9 cellular contexts compared by ENCODE assay signal in genomic region chr14:103541944-103542544, GRCh38. TPM values are rescaled to one million over a fixed set of nuclear protein-coding genes. Genes with fewer than 3 reads are reported as not detected.
DNase-seq lines count a peak whose midpoint lies in the region; ATAC-seq and TF ChIP-seq lines count a peak whose summit lies in the region.
"Had no signal": no experiment of that assay in that cellular context is flagged by ENCODE, and none has a peak within 500 bp of the region (broad histone marks: within the 10 kb centered on the region; RNA-seq: fewer than 3 reads in every experiment).

No MANE protein-coding gene starts in this region.

- no peaks in the 10 kb centered on the region for H3K9me3 ChIP-seq in stomach

- H3K4me3 ChIP-seq in stomach (no peak overlapping the region), brain microvascular endothelial cell (ENCODE audit: low read depth, low read length) (no peak overlapping the region)

- no peaks in the 10 kb centered on the region for H3K36me3 Mint-ChIP-seq in HFFc6 (ENCODE audit: low read depth)
- peaks cover 25% of the 10 kb centered on the region for H3K36me3 Mint-ChIP-seq in MCF 10A (ENCODE audit: insufficient read depth, unreplicated experiment)
- peaks cover 7% of the 10 kb centered on the region for H3K36me3 Mint-ChIP-seq in effector memory CD8-positive, alpha-beta T cell (ENCODE audit: insufficient read depth)

- no peak for TF ChIP-seq EP300 in stomach (IDR thresholded peaks at IDR 0.05)

- no peak for DNase-seq in HFFc6
- no peak for DNase-seq in MCF 10A (ENCODE audit: unreplicated experiment)
- DNase-seq in left colon, result peak; percentile 41 to 63
- DNase-seq in stomach, result no peak
- no peak for DNase-seq in HK-2 (ENCODE audit: unreplicated experiment)
- DNase-seq in NCI-H748 (lab: John Stamatoyannopoulos, UW; ENCODE audit: unreplicated experiment), result no peak
- DNase-seq in effector memory CD8-positive, alpha-beta T cell, result no peak
- DNase-seq in brain microvascular endothelial cell, result no peak
- DNase-seq: MM.1S had no signal

- H3K27me3 Mint-ChIP-seq in HFFc6 (ENCODE audit: insufficient read depth), result peaks cover 5% of the 10 kb centered on the region
- H3K27me3 Mint-ChIP-seq in MCF 10A (ENCODE audit: insufficient read depth, unreplicated experiment), result no peaks in the 10 kb centered on the region
- no peaks in the 10 kb centered on the region for H3K27me3 Mint-ChIP-seq in effector memory CD8-positive, alpha-beta T cell

- TF ChIP-seq POLR2A in stomach (IDR thresholded peaks at IDR 0.05), result no peak

- POLR2A ChIA-PET in MCF 10A (lab: Yijun Ruan, JAX), result interaction anchor here (2.0 to 4.1 kb wide), 5 partner anchors 11 to 30 kb away, joined by 27 to 61 read pairs (median 30); partner anchors contain the start of genes BAG5 and TRMT61A

- H3K27ac ChIP-seq in stomach (peak overlapping the region; percentile 16 to 83 (median 61)), brain microvascular endothelial cell (no peak overlapping the region)

- intact Hi-C loops in MCF 10A (cut with micrococcal nuclease), result loop anchor here (2.0 kb wide), 1 partner anchor 21 kb away; no protein-coding TSS in a partner anchor
- intact Hi-C loops in left colon (cut with DNase I, micrococcal nuclease), result no loop called here
- intact Hi-C loops in stomach (cut with DNase I; ENCODE audit: low total_unique reads), result loop anchor here (10.0 kb wide), 1 partner anchor 47 kb away; no protein-coding TSS in a partner anchor

- H3K4me3 Mint-ChIP-seq in HFFc6 (no peak overlapping the region), MCF 10A (ENCODE audit: unreplicated experiment) (no peak overlapping the region)
- H3K4me3 Mint-ChIP-seq in effector memory CD8-positive, alpha-beta T cell, result no peak overlapping the region

- BruUV-seq in MCF 10A (replicated peaks; lab: Mats Ljungman, UMichigan), result no TSS peak

- H3K36me3 ChIP-seq in stomach (no peaks in the 10 kb centered on the region), brain microvascular endothelial cell (replicated peaks) (no peaks in the 10 kb centered on the region)

- TF ChIP-seq CTCF in HFFc6 (IDR thresholded peaks at IDR 0.05) (peak; percentile 18; the same call in 1 of the 2 replicates), MCF 10A (IDR thresholded peaks at IDR 0.05; ENCODE audit: unreplicated experiment) (no peak), stomach (IDR thresholded peaks at IDR 0.05) (peak in 1 of 7 experiments; percentile 10), brain microvascular endothelial cell (IDR thresholded peaks at IDR 0.05; ENCODE audit: low read depth, low read length, missing control alignments) (no peak)

- H3K4me1 Mint-ChIP-seq in HFFc6 (ENCODE audit: low read depth) (peaks cover 17% of the 10 kb centered on the region), MCF 10A (ENCODE audit: insufficient read depth, unreplicated experiment) (peaks cover 9% of the 10 kb centered on the region)
- H3K4me1 Mint-ChIP-seq in effector memory CD8-positive, alpha-beta T cell (ENCODE audit: low read depth in 2 of 2), result peaks cover 0 to 5% of the 10 kb centered on the region in 2 donors

- H3K27ac Mint-ChIP-seq in HFFc6 (peak overlapping the region; percentile 98), MCF 10A (ENCODE audit: low read depth, unreplicated experiment) (peak overlapping the region; percentile 90)
- H3K27ac Mint-ChIP-seq in effector memory CD8-positive, alpha-beta T cell, result no peak overlapping the region

- in situ Hi-C loops in brain microvascular endothelial cell (cut with HindIII; ENCODE audit: low pct_ligation_motif_present, low sequenced_read_pairs), result no loop called here

- 48 to 59% (median 53%) methylated on average over 18 to 24 of the region's 24 CpGs for WGBS in stomach, 5 donors

- H3K4me1 ChIP-seq in stomach, result peaks cover 74 to 88% (median 78%) of the 10 kb centered on the region in 4 donors

- CTCF ChIA-PET in MCF 10A (lab: Yijun Ruan, JAX), result interaction anchor here (0.5 to 6.8 kb wide), 8 partner anchors 10 to 206 kb away, joined by 3 to 44 read pairs (median 4); partner anchors contain the start of gene TRMT61A

- H3K9me3 Mint-ChIP-seq in HFFc6, result no peaks in the 10 kb centered on the region
- H3K9me3 Mint-ChIP-seq in MCF 10A (ENCODE audit: unreplicated experiment), result no peaks in the 10 kb centered on the region
- H3K9me3 Mint-ChIP-seq in effector memory CD8-positive, alpha-beta T cell, result no peaks in the 10 kb centered on the region

- peak; percentile 26 for ATAC-seq in left colon
- ATAC-seq in effector memory CD8-positive, alpha-beta T cell (replicated peaks), result no peak

- H3K27me3 ChIP-seq in stomach (peaks cover 0 to 7% (median 0%) of the 10 kb centered on the region in 3 donors), brain microvascular endothelial cell (replicated peaks) (no peaks in the 10 kb centered on the region)

RNA-seq across cellular contexts. Expression of gene TRMT61A, which starts 13.0 kb away (rescaled TPM):
- 10 to 100 TPM; 12.0 to 14.9 (median 13.4) TPM for total RNA-seq in HFFc6 (2021; fragmentation: NEBNext Ultra II Directional; extraction: Animal tissue kit (Norgen Biotek cat#: 25700))
- total RNA-seq in MCF 10A (2022) (10.2 and 15.8 TPM in 2 replicates), left colon (10 to 100 TPM; 10.1 to 10.6 TPM), stomach (10 to 100 TPM in 4 of 5 donors, 1 to 10 TPM in 1; 5.5 to 39.7 (median 18.5) TPM)
- polyA plus RNA-seq in stomach, result 10 to 100 TPM in 2 of 3 donors, 1 to 10 TPM in 1; 9.0 to 16.9 (median 14.8) TPM

RNA-seq across cellular contexts. Expression of gene CKB, which starts 19.4 kb away (rescaled TPM):
- 10 to 100 TPM; 16.6 to 31.3 (median 19.4) TPM for total RNA-seq in HFFc6 (2021; fragmentation: NEBNext Ultra II Directional; extraction: Animal tissue kit (Norgen Biotek cat#: 25700))
- total RNA-seq in MCF 10A (2022) (5.7 and 8.5 TPM in 2 replicates), left colon (1,000 to 10,000 TPM; 1,945 to 3,680 TPM), stomach (1,000 to 10,000 TPM in 1 of 5 donors, 100 to 1,000 TPM in 4; 216 to 1,146 (median 643) TPM)
- polyA plus RNA-seq in stomach, result 1,000 to 10,000 TPM in 1 of 3 donors, 100 to 1,000 TPM in 2; 778 to 1,091 (median 976) TPM

RNA-seq across cellular contexts. Expression of gene BAG5, which starts 20.4 kb away (rescaled TPM):
- total RNA-seq in HFFc6 (2021; fragmentation: NEBNext Ultra II Directional; extraction: Animal tissue kit (Norgen Biotek cat#: 25700)), result 10 to 100 TPM; 22.6 to 25.8 (median 23.6) TPM
- total RNA-seq in MCF 10A (2022) (30.9 and 35.3 TPM in 2 replicates), left colon (10 to 100 TPM; 27.0 to 29.9 TPM), stomach (100 to 1,000 TPM in 1 of 5 donors, 10 to 100 TPM in 3, 1 to 10 TPM in 1; 4.3 to 207 (median 24.3) TPM)
- polyA plus RNA-seq in stomach, result 10 to 100 TPM in 2 of 3 donors, 1 to 10 TPM in 1; 7.5 to 11.6 (median 10.8) TPM

RNA-seq across cellular contexts. Expression of gene COA8, which starts 20.7 kb away (rescaled TPM):
- 10 to 100 TPM; 38.7 to 54.8 (median 46.9) TPM for total RNA-seq in HFFc6 (2021; fragmentation: NEBNext Ultra II Directional; extraction: Animal tissue kit (Norgen Biotek cat#: 25700))
- total RNA-seq in MCF 10A (2022), result 68.9 and 70.8 TPM in 2 replicates
- 10 to 100 TPM; 27.4 to 33.4 TPM for total RNA-seq in left colon
- 10 to 100 TPM in 3 of 5 donors, 1 to 10 TPM in 2; 6.4 to 21.4 (median 14.9) TPM for total RNA-seq in stomach
- polyA plus RNA-seq in stomach, result 10 to 100 TPM; 42.8 to 96.5 (median 48.4) TPM

Comparison
In these comparisons a context has a peak if more than half of its experiments do, and no peak if none do; other contexts are left out.
1. DNase-seq: peak in left colon (2 of 2); none in HFFc6 (single experiment), MCF 10A (single experiment), stomach (single experiment), HK-2 (single experiment), NCI-H748 (single experiment), effector memory CD8-positive, alpha-beta T cell (0 of 3) and brain microvascular endothelial cell (single experiment).
2. H3K27ac Mint-ChIP-seq: peak in HFFc6 (single experiment) and MCF 10A (single experiment); none in effector memory CD8-positive, alpha-beta T cell (0 of 2).
3. RNA of gene CKB, which starts 19.4 kb away (total RNA-seq): 1,945 to 3,680 TPM in left colon and 216 to 1,146 TPM in stomach; 16.6 to 31.3 TPM in HFFc6 and 5.7 to 8.5 TPM in MCF 10A; every median in the first group is over 4 times any median in the second.
4. intact Hi-C loops: an anchor here in MCF 10A (2.0 kb wide) and stomach (10.0 kb wide); none called in left colon.